ENCODE assay signal across 19 cellular contexts in the genomic region with DNA sequence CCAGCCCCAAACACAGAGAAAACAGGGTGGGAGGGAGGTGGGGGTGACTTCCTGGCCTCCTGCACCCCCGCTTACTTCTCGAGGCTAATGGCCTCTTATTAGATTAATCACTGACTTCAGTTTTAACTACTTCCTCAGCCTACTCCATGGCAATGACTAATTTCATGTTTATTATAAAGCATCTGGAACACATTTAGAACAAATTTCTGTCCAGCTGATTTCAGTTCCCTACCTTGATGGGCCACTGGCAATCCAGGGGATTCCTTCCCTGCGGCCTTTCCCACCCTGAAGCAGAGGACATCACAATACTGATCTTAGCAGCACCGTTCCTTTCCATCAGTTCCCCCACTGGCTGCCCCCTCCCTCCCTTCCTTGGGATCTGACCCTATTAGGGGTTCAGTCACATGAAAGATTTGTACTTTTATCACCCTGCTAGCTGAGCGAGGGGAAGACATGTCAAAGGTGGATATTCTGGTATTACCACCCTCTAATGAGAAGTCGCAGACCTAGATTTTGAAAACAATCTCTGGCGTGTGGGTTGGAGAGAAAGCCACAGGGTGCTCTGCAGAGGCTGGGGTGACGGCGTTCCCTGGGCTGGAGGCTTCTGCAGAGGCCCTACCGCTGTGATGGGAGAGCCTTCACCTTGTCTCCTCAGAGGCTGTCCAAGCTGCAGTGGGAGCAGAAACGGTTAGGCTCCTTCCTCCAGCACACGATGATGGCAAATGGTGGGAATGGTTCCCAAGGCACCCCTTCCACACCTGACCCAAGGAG.
DNase-seq lines count a peak whose midpoint lies in the region; ATAC-seq and TF ChIP-seq lines count a peak whose summit lies in the region.
"Had no signal": no experiment of that assay in that cellular context is flagged by ENCODE, and none has a peak within 500 bp of the region (broad histone marks: within the 10 kb centered on the region; RNA-seq: fewer than 3 reads in every experiment).

No MANE protein-coding gene starts in this region.

- H3K18ac ChIP-seq in mesendoderm (ENCODE audit: low read length): no peak overlapping the region

- no peak for TF ChIP-seq CTCF in astrocyte of the spinal cord (IDR thresholded peaks at IDR 0.05; ENCODE audit: low read depth, low read length)

- in situ Hi-C loops in astrocyte of the spinal cord (cut with HindIII; ENCODE audit: low sequenced_read_pairs): no loop called here

- H3K23ac ChIP-seq in mesendoderm (ENCODE audit: low read length): no peak overlapping the region

- no peaks in the 10 kb centered on the region for H3K36me3 ChIP-seq in mesendoderm (ENCODE audit: control insufficient read depth, insufficient read depth, low read length)
- H3K36me3 ChIP-seq: breast epithelium, MG63, transverse colon had no signal

- H3K4ac ChIP-seq in mesendoderm (ENCODE audit: low read depth, low read length): no peak overlapping the region

- H3K56ac ChIP-seq in mesendoderm (ENCODE audit: low read length): peak overlapping the region; percentile 73

- intact Hi-C loops in Right ventricle myocardium superior (cut with DNase I): no loop called here

- no peak overlapping the region for H3K4me2 ChIP-seq in mesendoderm (ENCODE audit: low read length)

- H3K27ac ChIP-seq in mesendoderm (ENCODE audit: low read depth, low read length): no peak overlapping the region

- H4K8ac ChIP-seq in mesendoderm (ENCODE audit: low read depth, low read length): no peak overlapping the region

- ATAC-seq in GM21576 (IDR thresholded peaks at IDR 0.05; ENCODE audit: unreplicated experiment): no peak
- no peak for ATAC-seq in Right ventricle myocardium superior (ENCODE audit: poor library complexity)
- ATAC-seq: HepG2, right cardiac atrium had no signal

- no CpG with 5 or more reads among the region's 12 CpGs for WGBS in mesendoderm (ENCODE audit: extremely low coverage, insufficient coverage, low lambda C conversion rate)

- H3K79me1 ChIP-seq in mesendoderm (ENCODE audit: low read length): no peaks in the 10 kb centered on the region

- no peak overlapping the region for H2BK120ac ChIP-seq in mesendoderm (ENCODE audit: low read depth, low read length)

- no peaks in the 10 kb centered on the region for H3K27me3 ChIP-seq in mesendoderm (ENCODE audit: insufficient read depth, low read length, poor library complexity)
- H3K27me3 ChIP-seq: breast epithelium, MG63, transverse colon had no signal

- H3K4me1 ChIP-seq in mesendoderm (ENCODE audit: control insufficient read depth, low read depth, low read length): peaks cover 13% of the 10 kb centered on the region
- H3K4me1 ChIP-seq: breast epithelium had no signal

- peak overlapping the region; percentile 17 for H2BK5ac ChIP-seq in mesendoderm (ENCODE audit: low read length)

- H2BK15ac ChIP-seq in mesendoderm (replicated peaks; ENCODE audit: low read depth): no peak overlapping the region

- no peaks in the 10 kb centered on the region for H3K79me2 ChIP-seq in mesendoderm (ENCODE audit: control insufficient read depth, insufficient read depth, low read length)

- DNase-seq in AG08395 (ENCODE audit: low spot score) (peak; percentile 73), HCEC 1CT (peak; percentile 75), astrocyte of the spinal cord (ENCODE audit: low read depth, low spot score) (peak; percentile 36), mesendoderm (no peak), NCI-H526 treated with DMSO at 0.1 percent for 48 hours (lab: John Stamatoyannopoulos, UW) (no peak), Right ventricle myocardium superior (no peak)
- no peak for DNase-seq in activated CD4-positive, CD25-positive, alpha-beta regulatory T cell (lab: John Stamatoyannopoulos, UW)
- DNase-seq: activated CD4-positive, alpha-beta T cell treated with anti-CD3 and anti-CD28 coated beads, Interleukin-2, amount 50 U/mL, for 1 hour; activated naive CD4-positive, alpha-beta T cell treated with anti-CD3 and anti-CD28 coated beads, Interleukin-2, amount 50 U/mL, for 16 hours; CD8-positive, alpha-beta memory T cell; MG63; NCI-H2081; NCI-H526; right cardiac atrium; stimulated activated naive CD4-positive, alpha-beta T cell treated with Interleukin-2 at 50 U/mL for 16 hours; transverse colon had no signal

- no peak overlapping the region for H4K5ac ChIP-seq in mesendoderm (ENCODE audit: low read length)

- H3K9ac ChIP-seq in mesendoderm (ENCODE audit: low read length): no peak overlapping the region

- peak overlapping the region; percentile 77 for H2AK5ac ChIP-seq in mesendoderm (ENCODE audit: low read length)

- H3K4me3 ChIP-seq in astrocyte of the spinal cord (ENCODE audit: low read depth, low read length) (no peak overlapping the region), mesendoderm (ENCODE audit: low read length) (no peak overlapping the region)
- H3K4me3 ChIP-seq: breast epithelium, MG63, transverse colon had no signal

Comparison
In these comparisons a context has a peak if more than half of its experiments do, and no peak if none do; other contexts are left out.
1. DNase-seq: peak in AG08395 (single experiment), HCEC 1CT (single experiment) and astrocyte of the spinal cord (single experiment); none in mesendoderm (single experiment), NCI-H526 treated with DMSO at 0.1 percent for 48 hours (single experiment), Right ventricle myocardium superior (single experiment) and activated CD4-positive, CD25-positive, alpha-beta regulatory T cell (0 of 4).